In genomic region chr20:18984238-18985200, GRCh38 we compare ENCODE assay signal across 1 cellular context.
TF ChIP-seq lines count a peak whose summit lies in the region.

No MANE protein-coding gene starts in this region.

TF ChIP-seq in GM12878, 131 proteins besides CTCF, POLR2A, EP300 and RAD21 (continued from another document):
- TF ChIP-seq CEBPZ (IDR thresholded peaks at IDR 0.05; ENCODE audit: low read depth, low read length) = no peak
- no peak for TF ChIP-seq STAT1 (conservative IDR thresholded peaks at IDR 0.05)
- no peak for TF ChIP-seq BACH1 (IDR thresholded peaks at IDR 0.05; ENCODE audit: borderline replicate concordance)
- TF ChIP-seq IRF4 (IDR thresholded peaks at IDR 0.05; ENCODE audit: low read depth, low read length) = no peak
- TF ChIP-seq NR2C2 (IDR thresholded peaks at IDR 0.05; ENCODE audit: borderline replicate concordance, control insufficient read depth, insufficient read length, low read depth) = no peak
- TF ChIP-seq ATF7 (IDR thresholded peaks at IDR 0.05; ENCODE audit: low read depth) = no peak
- TF ChIP-seq RCOR1 (conservative IDR thresholded peaks at IDR 0.05; ENCODE audit: low read depth, low read length) = no peak
- TF ChIP-seq IRF5 (IDR thresholded peaks at IDR 0.05; ENCODE audit: borderline replicate concordance) = no peak
- no peak for TF ChIP-seq CREB1 (IDR thresholded peaks at IDR 0.05; ENCODE audit: low read depth)
- no peak for TF ChIP-seq PAX8 (IDR thresholded peaks at IDR 0.05)
- no peak for TF ChIP-seq SREBF1 (IDR thresholded peaks at IDR 0.05; ENCODE audit: low read length)
